In genomic region chr16:31338166-31338685, GRCh38 we compare ENCODE assay signal across 16 cellular contexts. TPM values are rescaled to one million over a fixed set of nuclear protein-coding genes. Genes with fewer than 3 reads are reported as not detected.
"Had no signal": no experiment of that assay in that cellular context is flagged by ENCODE, and none has a peak within 500 bp of the region (broad histone marks: within the 10 kb centered on the region; RNA-seq: fewer than 3 reads in every experiment).

No MANE protein-coding gene starts in this region.

RNA-seq across cellular contexts. Expression of gene ITGAX, which starts 16.8 kb away (rescaled TPM):
- total RNA-seq: foreskin keratinocyte had no signal
- polyA plus RNA-seq: fibroblast of lung, foreskin keratinocyte had no signal

RNA-seq across cellular contexts. Expression of gene ITGAD, which starts 54.9 kb away (rescaled TPM):
- total RNA-seq: dermis blood vessel endothelial cell, endothelial cell of umbilical vein, epithelial cell of proximal tubule, fibroblast of lung, foreskin keratinocyte, hepatocyte, kidney epithelial cell, left ventricle myocardium inferior, mammary epithelial cell, myocyte, osteoblast, prostate gland, right cardiac atrium, ureter, vagina had no signal
- polyA plus RNA-seq: endothelial cell of umbilical vein, fibroblast of lung, foreskin keratinocyte, heart left ventricle, hepatocyte, mammary epithelial cell, right cardiac atrium had no signal
